10 cellular contexts compared by ENCODE assay signal in the genomic region with DNA sequence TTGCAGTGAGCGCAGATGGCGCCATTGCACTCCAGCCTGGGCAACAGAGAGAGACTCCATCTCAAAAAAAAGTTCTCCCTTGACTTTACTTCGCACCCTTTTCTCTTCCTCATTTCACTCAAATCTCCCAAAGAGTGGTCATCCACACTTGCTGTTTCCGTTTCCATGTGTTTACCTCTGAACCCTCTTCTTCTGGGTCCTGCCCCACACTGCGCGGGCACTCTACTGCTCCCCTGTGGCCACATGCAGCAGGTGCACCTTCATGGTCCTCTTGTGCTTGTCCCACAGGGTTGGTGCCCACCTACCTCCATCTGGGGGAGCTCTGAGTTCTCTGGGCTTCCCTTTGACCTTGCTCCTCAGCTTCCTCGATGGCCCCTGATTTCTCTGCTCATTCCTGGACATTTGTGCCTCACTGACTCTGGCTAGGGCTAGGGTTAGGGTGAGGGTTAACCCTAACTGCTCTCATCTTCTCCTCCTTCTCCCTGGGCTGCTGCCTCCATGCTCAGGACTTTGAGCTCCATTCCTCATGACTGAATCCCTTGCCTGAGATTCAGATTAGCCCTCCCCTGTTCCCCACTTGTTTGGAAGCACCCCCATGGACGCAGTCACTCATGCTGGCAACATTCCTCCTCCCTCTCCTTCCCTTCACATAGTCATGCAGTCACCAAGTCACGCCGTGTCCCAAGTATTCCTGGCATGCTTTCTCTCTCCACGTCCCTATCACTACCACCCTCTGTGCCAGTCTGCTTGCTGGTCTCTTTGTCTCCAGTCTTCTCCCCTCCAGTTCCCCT. TPM values are rescaled to one million over a fixed set of nuclear protein-coding genes. Genes with fewer than 3 reads are reported as not detected.
DNase-seq lines count a peak whose midpoint lies in the region; ATAC-seq, FAIRE-seq and TF ChIP-seq lines count a peak whose summit lies in the region.
"Had no signal": no experiment of that assay in that cellular context is flagged by ENCODE, and none has a peak within 500 bp of the region (broad histone marks: within the 10 kb centered on the region; RNA-seq: fewer than 3 reads in every experiment).

No MANE protein-coding gene starts in this region.

- H3K36me3 ChIP-seq in HepG2 (replicated peaks in 1 of 2; ENCODE audit: control insufficient read depth in 1 of 2, insufficient read depth in 2 of 2, low read length in 2 of 2), result no peaks in the 10 kb centered on the region

- 26% methylated on average over 11 of the region's 11 CpGs for WGBS in HepG2 (ENCODE audit: low lambda C conversion rate)
- 52 to 53% methylated on average over 11 of the region's 11 CpGs for WGBS in lower leg skin, 2 donors

- BruUV-seq in Calu3 (replicated peaks; lab: Mats Ljungman, UMichigan), result no TSS peak
- no TSS peak for BruUV-seq in HepG2 (replicated peaks; lab: Mats Ljungman, UMichigan)

- no peaks in the 10 kb centered on the region for H4K20me1 ChIP-seq in HepG2 (ENCODE audit: insufficient read depth, low read length)

- peaks cover 0 to 1% of the 10 kb centered on the region in 2 experiments; a peak in 3 of 5 replicates for H3K27me3 ChIP-seq in HepG2 (ENCODE audit: control insufficient read depth in 1 of 2, insufficient read depth in 2 of 2, low read length in 2 of 2)

- TF ChIP-seq POLR2A in HepG2 (IDR thresholded peaks at IDR 0.05; ENCODE audit: insufficient read depth in 1 of 2, low read depth in 2 of 2, low read length in 2 of 2) (no peak), lower leg skin (IDR thresholded peaks at IDR 0.05) (no peak)

- H3K9me3 ChIP-seq in HepG2 (ENCODE audit: low read length), result peaks cover 8% of the 10 kb centered on the region

- no peaks in the 10 kb centered on the region for H3K36me3 Mint-ChIP-seq in Calu3 (ENCODE audit: insufficient read depth, unreplicated experiment)

- H3K4me2 ChIP-seq in HepG2 (ENCODE audit: low read depth, low read length), result no peak overlapping the region

- H3K27me3 Mint-ChIP-seq in Calu3 (ENCODE audit: unreplicated experiment), result peaks cover 73% of the 10 kb centered on the region

- POLR2A ChIA-PET in HepG2 (lab: Yijun Ruan, JAX), result no interaction called here

- CTCF ChIA-PET in Calu3 (lab: Charles Lee), result no interaction called here
- CTCF ChIA-PET in HepG2 (lab: Yijun Ruan, JAX; ENCODE audit: low intra/inter-chr PET ratio, low total read pairs), result interaction anchor here (1.0 kb wide), 1 partner anchor 76 kb away, joined by 6 read pairs; no protein-coding TSS in a partner anchor

- TF ChIP-seq RAD21 in HepG2 (CRISPR knock-in tag; IDR thresholded peaks at IDR 0.05), result no peak

- no peaks in the 10 kb centered on the region for H3K4me1 Mint-ChIP-seq in Calu3 (ENCODE audit: low read depth, unreplicated experiment)
- H3K4me1 Mint-ChIP-seq: activated B cell treated with CpG ODN at 0.5 μM for 24 hours had no signal

- TF ChIP-seq CTCF in Calu3 (IDR thresholded peaks at IDR 0.05; ENCODE audit: unreplicated experiment) (peak; percentile 53), astrocyte of the cerebellum (IDR thresholded peaks at IDR 0.05; ENCODE audit: low read depth, low read length, missing control alignments) (peak; percentile 42), HepG2 (CRISPR knock-in tag; IDR thresholded peaks at IDR 0.05) (peak; percentile 76), lower leg skin (IDR thresholded peaks at IDR 0.05) (no peak)

- H3K4me3 ChIP-seq in astrocyte of the cerebellum (ENCODE audit: low read depth, low read length) (no peak overlapping the region), HepG2 (replicated peaks in 1 of 3; ENCODE audit: insufficient read depth in 1 of 3, low read depth in 2 of 3, low read length in 3 of 3) (no peak overlapping the region), lower leg skin (ENCODE audit: low read depth, poor library complexity, severe bottlenecking) (no peak overlapping the region)

- H3K27ac ChIP-seq in HepG2 (ENCODE audit: extremely low read length, insufficient read depth, low read length), result no peak overlapping the region

- no peak overlapping the region for H3K4me3 Mint-ChIP-seq in Calu3 (ENCODE audit: low read depth, unreplicated experiment)
- H3K4me3 Mint-ChIP-seq: activated B cell treated with CpG ODN at 0.5 μM for 24 hours had no signal

- H3K79me2 ChIP-seq in HepG2 (ENCODE audit: insufficient read depth, low read length), result no peaks in the 10 kb centered on the region

- no peak overlapping the region for H3K27ac Mint-ChIP-seq in Calu3 (ENCODE audit: unreplicated experiment)
- H3K27ac Mint-ChIP-seq: activated B cell treated with CpG ODN at 0.5 μM for 24 hours had no signal

- ATAC-seq in HG02798 (IDR thresholded peaks at IDR 0.05; ENCODE audit: poor library complexity, unreplicated experiment) (peak; percentile 64), HepG2 (peak; percentile 96), GM19467 (IDR thresholded peaks at IDR 0.05; ENCODE audit: unreplicated experiment) (no peak), GM21723 (IDR thresholded peaks at IDR 0.05; ENCODE audit: unreplicated experiment) (no peak)

- TF ChIP-seq EP300 in HepG2 (IDR thresholded peaks at IDR 0.05; ENCODE audit: low read depth in 2 of 2, low read length in 2 of 2) (no peak), HepG2 (CRISPR knock-in tag; IDR thresholded peaks at IDR 0.05; ENCODE audit: borderline replicate concordance) (no peak)

- intact Hi-C loops in Calu3 (cut with micrococcal nuclease; ENCODE audit: unreplicated experiment) (no loop called here), HepG2 (cut with micrococcal nuclease; ENCODE audit: unreplicated experiment) (no loop called here), lower leg skin (cut with DNase I; ENCODE audit: low total_unique reads) (no loop called here)

- no peaks in the 10 kb centered on the region for H3K4me1 ChIP-seq in HepG2 (ENCODE audit: insufficient read depth, low read length)

- DNase-seq in Calu3 (peak; percentile 37), astrocyte of the cerebellum (ENCODE audit: low read depth) (no peak), HepG2 (ENCODE audit: low spot score) (peak; percentile 23), lower leg skin (ENCODE audit: low spot score in 2 of 2) (no peak), pons (ENCODE audit: low spot score) (no peak)
- DNase-seq: activated B cell treated with CpG ODN at 0.5 μM for 24 hours had no signal

- H3K9me3 Mint-ChIP-seq in Calu3 (ENCODE audit: low read depth, unreplicated experiment), result peaks cover 17% of the 10 kb centered on the region

- no peak overlapping the region for H2AFZ ChIP-seq in HepG2 (ENCODE audit: low read length)

- in situ Hi-C loops in astrocyte of the cerebellum (cut with HindIII; ENCODE audit: low sequenced_read_pairs) (no loop called here), HepG2 (cut with HindIII; ENCODE audit: extremely low pct_ligation_motif_present, low pct_unique_long_range_greater_than_20kb) (no loop called here)

- H3K9ac ChIP-seq in HepG2 (ENCODE audit: insufficient read depth, low read depth, low read length), result no peak overlapping the region

- FAIRE-seq in HepG2 (lab: Jason Lieb, UNC), result no peak
- FAIRE-seq: islet of Langerhans had no signal

TF ChIP-seq in HepG2, 621 proteins besides CTCF, POLR2A, EP300 and RAD21:
- TF ChIP-seq KDM2A (CRISPR knock-in tag; IDR thresholded peaks at IDR 0.05; ENCODE audit: borderline replicate concordance, low read depth) (peak; percentile 23; the same call in 1 of the 2 replicates), ZNF589 (CRISPR knock-in tag; conservative IDR thresholded peaks at IDR 0.05) (no peak), XRCC5 (optimal IDR thresholded peaks at IDR 0.05; ENCODE audit: low read length) (peak; percentile 54)

RNA-seq across cellular contexts. Expression of a gene that starts 26.6 kb away (rescaled TPM):
- total RNA-seq in Calu3 (2022) (0.15 TPM in 1 of 2 replicates, not detected in the other), HepG2 (2016; rRNA removed; fragmentation: Illumina TruSeq; extraction: Trizol) (not detected in 2 replicates), lower leg skin (10 to 100 TPM; 26.2 to 55.5 (median 33.1) TPM)
- not detected in 2 replicates for total RNA-seq in HepG2 (2016; cell fraction: cytosol; rRNA removed; fragmentation: Illumina TruSeq; extraction: Trizol; ENCODE audit: low read depth)
- not detected in 2 replicates for total RNA-seq in HepG2 (2016; cell fraction: insoluble cytoplasmic fraction; rRNA removed; fragmentation: Illumina TruSeq; extraction: Trizol)
- not detected in 2 replicates for total RNA-seq in HepG2 (2016; cell fraction: membrane; rRNA removed; fragmentation: Illumina TruSeq; extraction: Trizol)
- total RNA-seq in HepG2 (2016; cell fraction: nucleus; rRNA removed; fragmentation: Illumina TruSeq; extraction: Trizol), result not detected in 2 replicates
- not detected in 2 replicates for polyA plus RNA-seq in HepG2 (2011; rRNA removed)
- polyA plus RNA-seq in HepG2 (2011; cell fraction: cytosol; rRNA removed), result not detected in 2 replicates
- polyA plus RNA-seq in HepG2 (2011; cell fraction: nucleus; rRNA removed), result not detected in 2 replicates
- not detected in 2 replicates for polyA plus RNA-seq in HepG2 (2012)
- polyA plus RNA-seq in HepG2 (2016; cell fraction: cytosol; fragmentation: Illumina TruSeq; extraction: Trizol; ENCODE audit: low read depth), result not detected in 2 replicates
- not detected in 2 replicates for polyA plus RNA-seq in HepG2 (2016; cell fraction: insoluble cytoplasmic fraction; fragmentation: Illumina TruSeq; extraction: Trizol; ENCODE audit: low read depth)
- polyA plus RNA-seq in HepG2 (2016; cell fraction: membrane; fragmentation: Illumina TruSeq; extraction: Trizol; ENCODE audit: low read depth), result not detected in 2 replicates
- polyA plus RNA-seq in HepG2 (2016; cell fraction: nucleus; fragmentation: Illumina TruSeq; extraction: Trizol; ENCODE audit: insufficient read depth, low read depth), result not detected in 2 replicates
- 0.05 TPM in 1 of 2 replicates, not detected in the other for polyA minus RNA-seq in HepG2 (2011; rRNA and poly(A)+ RNA removed; ENCODE audit: low replicate concordance)
- polyA minus RNA-seq in HepG2 (2011; cell fraction: cytosol; rRNA and poly(A)+ RNA removed), result not detected in 2 replicates
- not detected in 2 replicates for polyA minus RNA-seq in HepG2 (2011; cell fraction: nucleus; rRNA and poly(A)+ RNA removed)
- total RNA-seq: activated B cell treated with CpG ODN at 0.5 μM for 24 hours had no signal

Comparison
In these comparisons a context has a peak if more than half of its experiments do, and no peak if none do; other contexts are left out.
1. DNase-seq: peak in Calu3 (single experiment) and HepG2 (single experiment); none in astrocyte of the cerebellum (single experiment), lower leg skin (0 of 2) and pons (single experiment).
2. CTCF ChIP-seq: peak in Calu3 (single experiment), astrocyte of the cerebellum (single experiment) and HepG2 (single experiment); none in lower leg skin (0 of 3).
3. ATAC-seq: peak in HG02798 (single experiment) and HepG2 (single experiment); none in GM19467 (single experiment) and GM21723 (single experiment).
4. RNA of a gene that starts 26.6 kb away (total RNA-seq): 26.2 to 55.5 TPM in lower leg skin; 0.15 TPM in Calu3 and not detected in HepG2; every median in the first group is over 10 times any median in the second.